In genomic region chr3:112037194-112037593, GRCh38 we compare ENCODE assay signal across 4 cellular contexts. TPM values are rescaled to one million over a fixed set of nuclear protein-coding genes. Genes with fewer than 3 reads are reported as not detected.
"Had no signal": no experiment of that assay in that cellular context is flagged by ENCODE, and none has a peak within 500 bp of the region (broad histone marks: within the 10 kb centered on the region; RNA-seq: fewer than 3 reads in every experiment).

No MANE protein-coding gene starts in this region.

RNA-seq across cellular contexts. Expression of gene TMPRSS7, which starts 2.7 kb away (rescaled TPM):
- total RNA-seq: GM23248, H7, H9 had no signal
- polyA plus RNA-seq: GM23248 had no signal

RNA-seq across cellular contexts. Expression of gene TAGLN3, which starts 38.5 kb away (rescaled TPM):
- total RNA-seq: GM23248, H4 had no signal
